Comparison of ENCODE assay signal across 8 cellular contexts in the genomic region with DNA sequence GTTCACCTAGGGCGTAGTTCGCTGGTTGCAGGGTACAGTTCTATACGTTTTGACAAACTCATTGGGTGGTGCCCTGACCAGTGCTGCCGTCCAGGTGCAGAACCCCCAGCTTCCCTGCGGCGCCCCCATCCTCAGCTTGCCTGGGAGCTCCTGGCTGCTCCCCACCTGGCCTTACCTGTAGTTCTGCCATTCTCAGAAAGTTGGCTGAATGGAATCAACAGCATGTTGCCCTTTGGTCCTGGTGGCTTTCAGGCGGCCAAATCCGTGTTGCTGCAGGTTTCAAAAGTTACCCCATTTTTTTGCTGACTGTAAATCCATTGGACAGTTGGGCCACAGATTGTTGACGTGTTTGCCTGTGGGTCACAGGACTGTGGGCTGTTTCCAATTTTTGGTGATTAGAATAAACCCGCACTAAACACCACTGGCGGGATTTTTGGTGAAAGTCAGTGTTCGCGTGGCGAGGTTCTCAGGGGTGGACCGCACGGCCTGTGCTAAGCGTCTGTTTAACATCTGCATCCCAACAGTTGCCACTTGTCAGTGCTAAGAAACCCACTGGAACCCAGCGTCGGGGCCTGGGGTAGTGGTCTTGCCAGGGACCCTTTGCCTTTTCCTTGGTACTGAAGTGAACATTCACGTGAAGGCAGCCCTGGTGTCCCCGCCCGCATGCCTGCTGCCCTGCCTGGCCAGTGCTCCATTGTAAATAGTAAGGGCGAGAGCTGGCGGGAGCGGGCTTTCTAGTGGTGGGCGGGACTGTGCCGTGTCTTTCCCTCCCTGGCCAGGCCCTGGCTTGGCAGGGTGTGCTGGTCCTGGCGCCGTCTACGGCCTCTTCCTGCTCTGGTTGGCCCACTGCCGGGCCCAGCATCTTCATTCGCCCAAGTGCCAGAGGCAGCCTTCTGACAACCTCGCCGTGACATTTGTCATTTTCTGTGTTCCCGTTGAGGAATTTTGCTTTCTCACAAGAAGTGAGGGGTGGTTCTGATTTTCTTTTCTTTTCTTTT. TPM values are rescaled to one million over a fixed set of nuclear protein-coding genes. Genes with fewer than 3 reads are reported as not detected.
DNase-seq lines count a peak whose midpoint lies in the region; ATAC-seq, FAIRE-seq and TF ChIP-seq lines count a peak whose summit lies in the region.

No MANE protein-coding gene starts in this region.

- CTCF ChIA-PET in IMR-90 (lab: Yijun Ruan, JAX), result no interaction called here

- H3K36me3 ChIP-seq in IMR-90 (ENCODE audit: control insufficient read depth, insufficient read depth, low read length) (no peaks in the 10 kb centered on the region), adrenal gland (replicated peaks in 1 of 2) (no peaks in the 10 kb centered on the region), kidney (ENCODE audit: control insufficient read depth in 1 of 2, insufficient read depth in 2 of 2, low read length in 2 of 2) (no peaks in the 10 kb centered on the region), subcutaneous abdominal adipose tissue (ENCODE audit: control insufficient read depth in 5 of 5, insufficient read depth in 5 of 5, low read length in 5 of 5) (no peaks in the 10 kb centered on the region)

- H3K14ac ChIP-seq in IMR-90 (replicated peaks; ENCODE audit: low read depth, low read length), result peak overlapping the region; percentile 11

- H3K4me3 ChIP-seq in IMR-90 (ENCODE audit: insufficient read depth, low read depth, low read length), result no peak overlapping the region
- no peak overlapping the region for H3K4me3 ChIP-seq in adrenal gland
- peak overlapping the region in 1 of 2 donors; percentile 15 for H3K4me3 ChIP-seq in kidney (ENCODE audit: low read length in 2 of 2)
- H3K4me3 ChIP-seq in subcutaneous abdominal adipose tissue (ENCODE audit: low read depth in 1 of 5, low read length in 5 of 5), result peak overlapping the region in 3 of 5 donors; percentile 39 to 44 (median 39)

- H3K4me1 ChIP-seq in IMR-90 (ENCODE audit: control insufficient read depth, insufficient read depth, low read length), result peaks cover 37% of the 10 kb centered on the region
- H3K4me1 ChIP-seq in adrenal gland (replicated peaks in 1 of 2), result peaks cover 55 to 83% of the 10 kb centered on the region in 2 donors
- peaks cover 46 to 48% of the 10 kb centered on the region in 2 donors for H3K4me1 ChIP-seq in kidney (ENCODE audit: control insufficient read depth in 1 of 2, insufficient read depth in 1 of 2, low read depth in 1 of 2, low read length in 2 of 2)
- peaks cover 5 to 80% (median 66%) of the 10 kb centered on the region in 5 donors for H3K4me1 ChIP-seq in subcutaneous abdominal adipose tissue (ENCODE audit: control insufficient read depth in 5 of 5, insufficient read depth in 5 of 5, low read length in 5 of 5)

- POLR2A ChIA-PET in IMR-90 (lab: Charles Lee; ENCODE audit: unreplicated experiment), result no interaction called here

- TF ChIP-seq RAD21 in IMR-90 (IDR thresholded peaks at IDR 0.05; ENCODE audit: low read length), result no peak

- peaks cover 10 to 66% of the 10 kb centered on the region in 2 experiments; a peak in 2 of 4 replicates for H3K79me1 ChIP-seq in IMR-90 (ENCODE audit: low read depth in 1 of 2, low read length in 2 of 2)

- in situ Hi-C loops in IMR-90 (cut with MboI; ENCODE audit: low sequenced_read_pairs), result no loop called here

- H2BK5ac ChIP-seq in IMR-90 (ENCODE audit: low read depth, low read length, poor library complexity, severe bottlenecking), result peak overlapping the region; percentile 27

- FAIRE-seq in kidney (lab: Jason Lieb, UNC), result no peak

- peak overlapping the region; percentile 3 for H2AFZ ChIP-seq in IMR-90 (replicated peaks; ENCODE audit: low read length, poor library complexity)

- H3K9me3 ChIP-seq in IMR-90 (ENCODE audit: control insufficient read depth, insufficient read depth, low read length) (no peaks in the 10 kb centered on the region), adrenal gland (replicated peaks in 1 of 3) (no peaks in the 10 kb centered on the region), kidney (ENCODE audit: control insufficient read depth in 1 of 2, low read length in 2 of 2) (no peaks in the 10 kb centered on the region), subcutaneous abdominal adipose tissue (ENCODE audit: control insufficient read depth in 5 of 5, low read length in 5 of 5) (no peaks in the 10 kb centered on the region)

- H2BK120ac ChIP-seq in IMR-90 (ENCODE audit: low read depth, low read length), result peak overlapping the region; percentile 29

- DNase-seq in C1 segment of cervical spinal cord (lab: John Stamatoyannopoulos, UW) (peak in 11 of 14 donors; percentile 15 to 79 (median 49)), IMR-90 (peak; percentile 67), adrenal gland (peak; percentile 76 to 93 (median 88)), kidney (peak; percentile 92), NK-92 (lab: John Stamatoyannopoulos, UW; ENCODE audit: unreplicated experiment) (no peak)

- intact Hi-C loops in IMR-90 (cut with micrococcal nuclease) (no loop called here), adrenal gland (cut with DNase I) (loop anchor here in 1 of 2 donors (5.0 kb wide), 1 partner anchor 65 kb away; no protein-coding TSS in a partner anchor), kidney (cut with DNase I) (no loop called here)

- no peak overlapping the region for H3K9ac ChIP-seq in IMR-90 (ENCODE audit: low read depth, low read length)
- H3K9ac ChIP-seq in kidney (ENCODE audit: low read length in 2 of 2), result peak overlapping the region in 1 of 2 donors; percentile 46
- peak overlapping the region in 1 of 5 donors; percentile 28 for H3K9ac ChIP-seq in subcutaneous abdominal adipose tissue (ENCODE audit: low read length in 5 of 5)

- H2AK5ac ChIP-seq in IMR-90 (ENCODE audit: low read depth, low read length), result peak overlapping the region; percentile 54

- no peak overlapping the region for H2BK20ac ChIP-seq in IMR-90 (ENCODE audit: low read depth, low read length)

- peak overlapping the region; percentile 23; the same call in 1 of the 2 replicates for H3K4me2 ChIP-seq in IMR-90 (ENCODE audit: low read depth, low read length)

- peak overlapping the region; percentile 17; the same call in 1 of the 2 replicates for H4K91ac ChIP-seq in IMR-90 (ENCODE audit: insufficient read depth, low read depth, low read length)

- H2BK15ac ChIP-seq in IMR-90 (ENCODE audit: low read depth, low read length), result no peak overlapping the region

- peaks cover 25% of the 10 kb centered on the region for H3K9me1 ChIP-seq in IMR-90 (ENCODE audit: insufficient read depth, low read length)

- BruUV-seq in IMR-90 (replicated peaks; lab: Mats Ljungman, UMichigan), result no TSS peak

- peaks cover 71% of the 10 kb centered on the region for H4K20me1 ChIP-seq in IMR-90 (ENCODE audit: insufficient read depth, low read length)

- WGBS in IMR-90 (ENCODE audit: extremely low coverage in 2 of 2, insufficient read length in 1 of 2), 2 experiments, result 69% methylated on average over 16 of the region's 35 CpGs; no CpG with 5 or more reads in 1 of the 2 experiments
- WGBS in adrenal gland, 4 donors, result 51 to 65% (median 59%) methylated on average over 22 to 35 of the region's 35 CpGs

- dilution Hi-C loops in IMR-90 (cut with HindIII; ENCODE audit: low sequenced_read_pairs, unreplicated experiment), result no loop called here

- H3K56ac ChIP-seq in IMR-90 (ENCODE audit: extremely low read depth, insufficient read depth, low read length), result no peak overlapping the region

- H3K27ac ChIP-seq in IMR-90 (ENCODE audit: insufficient read depth, low read length), result peak overlapping the region; percentile 21; the same call in 1 of the 2 replicates
- peak overlapping the region; percentile 78 to 96 (median 90) for H3K27ac ChIP-seq in adrenal gland
- H3K27ac ChIP-seq in kidney (ENCODE audit: low read depth in 2 of 2, low read length in 2 of 2), result peak overlapping the region; percentile 93 to 96
- peak overlapping the region; percentile 93 for H3K27ac ChIP-seq in subcutaneous abdominal adipose tissue (ENCODE audit: low read depth, low read length)

- peak overlapping the region; percentile 70 for H2AK9ac ChIP-seq in IMR-90 (replicated peaks; ENCODE audit: low read depth, low read length, poor library complexity)

- TF ChIP-seq CTCF in IMR-90 (conservative IDR thresholded peaks at IDR 0.05; ENCODE audit: low read depth, low read length) (no peak), adrenal gland (IDR thresholded peaks at IDR 0.05) (no peak), kidney (IDR thresholded peaks at IDR 0.05; ENCODE audit: borderline replicate concordance, extremely low read depth, insufficient read depth) (no peak)

- H4K5ac ChIP-seq in IMR-90 (ENCODE audit: low read depth, low read length), result no peak overlapping the region

- H3K4ac ChIP-seq in IMR-90 (ENCODE audit: low read depth, low read length), result peak overlapping the region; percentile 37

- H3K27me3 ChIP-seq in IMR-90 (ENCODE audit: control insufficient read depth, insufficient read depth, low read length) (no peaks in the 10 kb centered on the region), adrenal gland (no peaks in the 10 kb centered on the region), subcutaneous abdominal adipose tissue (ENCODE audit: control insufficient read depth in 5 of 5, insufficient read depth in 4 of 5, low read length in 5 of 5) (no peaks in the 10 kb centered on the region)

- H3K18ac ChIP-seq in IMR-90 (ENCODE audit: low read depth, low read length), result no peak overlapping the region

- no peak for ATAC-seq in IMR-90 (ENCODE audit: low read depth)
- no peak for ATAC-seq in GM19023 (IDR thresholded peaks at IDR 0.05; ENCODE audit: unreplicated experiment)
- ATAC-seq in HG02852 (IDR thresholded peaks at IDR 0.05; ENCODE audit: unreplicated experiment), result no peak

- 0 out of 2 replicates have a peak, but pooled peaks have one; percentile 35 for TF ChIP-seq POLR2A in IMR-90 (IDR thresholded peaks at IDR 0.05; ENCODE audit: low read depth, low read length)
- TF ChIP-seq POLR2A in adrenal gland (IDR thresholded peaks at IDR 0.05), result peak in 1 of 2 donors; percentile 51

- peak overlapping the region; percentile 74 for H3K23ac ChIP-seq in IMR-90 (ENCODE audit: low read depth, low read length)

- peak overlapping the region in 1 of 2 experiments; percentile 41; a peak in 2 of 4 replicates for H4K8ac ChIP-seq in IMR-90 (ENCODE audit: low read depth in 2 of 2, low read length in 2 of 2)

RNA-seq across cellular contexts. Expression of a gene that starts 3.3 kb away (rescaled TPM):
- total RNA-seq in IMR-90 (2012; rRNA removed) (2.5 TPM in 2 replicates), adrenal gland (10 to 100 TPM in 7 of 8 donors, 1 to 10 TPM in 1; 5.8 to 98.9 (median 20.8) TPM), kidney (32.0 TPM)
- polyA plus RNA-seq in IMR-90 (2012; rRNA removed) (12.6 and 22.0 TPM in 2 replicates), adrenal gland (10 to 100 TPM in 2 of 3 donors, 1 to 10 TPM in 1; 6.8 to 39.2 (median 13.6) TPM), kidney (ENCODE audit: insufficient read depth, low read depth, low replicate concordance) (5.7 TPM)
- polyA plus RNA-seq in IMR-90 (2012; cell fraction: cytosol; rRNA removed), result 10.1 and 10.4 TPM in 2 replicates
- polyA plus RNA-seq in IMR-90 (2012; cell fraction: nucleus; rRNA removed; ENCODE audit: low replicate concordance), result 43.0 and 136 TPM in 2 replicates

RNA-seq across cellular contexts. Expression of a gene that starts 15.7 kb away (rescaled TPM):
- total RNA-seq in IMR-90 (2012; rRNA removed) (75.3 and 76.1 TPM in 2 replicates), adrenal gland (100 to 1,000 TPM; 105 to 193 (median 122) TPM), kidney (125 TPM)
- polyA plus RNA-seq in IMR-90 (2012; rRNA removed) (129 and 132 TPM in 2 replicates), adrenal gland (100 to 1,000 TPM in 2 of 3 donors, 10 to 100 TPM in 1; 88.7 to 133 (median 120) TPM), kidney (ENCODE audit: insufficient read depth, low read depth, low replicate concordance) (68.4 TPM)
- 112 and 149 TPM in 2 replicates for polyA plus RNA-seq in IMR-90 (2012; cell fraction: cytosol; rRNA removed)
- polyA plus RNA-seq in IMR-90 (2012; cell fraction: nucleus; rRNA removed; ENCODE audit: low replicate concordance), result 165 and 397 TPM in 2 replicates

Comparison
In these comparisons a context has a peak if more than half of its experiments do, and no peak if none do; other contexts are left out.
1. H3K27ac ChIP-seq: peak in every context shown above with its lines; median percentile 94 in kidney; 93 in subcutaneous abdominal adipose tissue; 90 in adrenal gland; 21 in IMR-90.
2. H3K4me3 ChIP-seq: peak in subcutaneous abdominal adipose tissue (3 of 5); none in IMR-90 (single experiment) and adrenal gland (0 of 4).